In genomic region chr15:52204657-52205056, GRCh38 we compare ENCODE assay signal across 2 cellular contexts.
TF ChIP-seq lines count a peak whose summit lies in the region.

No MANE protein-coding gene starts in this region.

TF ChIP-seq in GM23338, 12 proteins besides CTCF, POLR2A, EP300 and RAD21:
- no peak for TF ChIP-seq REST (IDR thresholded peaks at IDR 0.05; ENCODE audit: unreplicated experiment)
- TF ChIP-seq ZNF331 (CRISPR knock-in tag; IDR thresholded peaks at IDR 0.05; ENCODE audit: low read depth): no peak
- no peak for TF ChIP-seq CREB1 (CRISPR knock-in tag; IDR thresholded peaks at IDR 0.05; ENCODE audit: low read depth)
- no peak for TF ChIP-seq EZH2phosphoT487 (IDR thresholded peaks at IDR 0.05; ENCODE audit: unreplicated experiment)
- no peak for TF ChIP-seq STAT1 (IDR thresholded peaks at IDR 0.05; ENCODE audit: unreplicated experiment)
- TF ChIP-seq ETS1 (IDR thresholded peaks at IDR 0.05): no peak
- no peak for TF ChIP-seq ZNF462 (CRISPR knock-in tag; IDR thresholded peaks at IDR 0.05)
- no peak for TF ChIP-seq JUNB (IDR thresholded peaks at IDR 0.05; ENCODE audit: unreplicated experiment)
- TF ChIP-seq ZNF114 (CRISPR knock-in tag; IDR thresholded peaks at IDR 0.05): no peak
- no peak for TF ChIP-seq EZH2 (IDR thresholded peaks at IDR 0.05; ENCODE audit: low read depth, unreplicated experiment)
- no peak for TF ChIP-seq NANOG (IDR thresholded peaks at IDR 0.05; ENCODE audit: borderline replicate concordance)
- no peak for TF ChIP-seq POLR2AphosphoS5 (IDR thresholded peaks at IDR 0.05; ENCODE audit: low read depth)

TF ChIP-seq in K562, 482 proteins besides CTCF, POLR2A, EP300 and RAD21:
- no peak for TF ChIP-seq FOXA3 (CRISPR knock-in tag; conservative IDR thresholded peaks at IDR 0.05 in 1 of 2, IDR thresholded peaks at IDR 0.05 in 1 of 2)
- TF ChIP-seq MGA (IDR thresholded peaks at IDR 0.05): no peak
- TF ChIP-seq COPS2 (conservative IDR thresholded peaks at IDR 0.05): no peak
